25 cellular contexts compared by ENCODE assay signal in the genomic region with DNA sequence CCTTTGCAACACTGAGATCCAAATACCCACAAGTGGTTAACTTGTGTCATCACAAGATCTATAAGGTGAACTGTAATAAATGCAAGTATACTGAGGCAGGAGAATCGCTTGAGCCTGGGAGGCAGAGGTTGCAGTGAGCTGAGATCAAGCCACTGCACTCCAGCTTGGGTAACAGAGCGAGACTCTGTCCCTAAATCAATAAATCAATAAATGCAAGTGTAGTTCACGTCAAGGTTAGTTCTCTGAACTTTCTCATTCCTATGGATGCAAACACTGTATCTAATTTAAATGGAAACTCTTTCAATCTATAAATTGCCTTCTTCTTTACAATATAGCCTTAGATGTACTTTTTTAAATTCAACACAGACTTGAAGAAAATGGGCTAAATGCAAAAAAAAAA.
"Had no signal": no experiment of that assay in that cellular context is flagged by ENCODE, and none has a peak within 500 bp of the region (broad histone marks: within the 10 kb centered on the region; RNA-seq: fewer than 3 reads in every experiment).

No MANE protein-coding gene starts in this region.

- H3K27me3 Mint-ChIP-seq: stimulated activated naive CD8-positive, alpha-beta T cell treated with anti-CD3 and anti-CD28 coated beads, Interleukin-15, Interleukin-2, amounts not matched to agents 100 ng/mL and 50 ng/mL, for 24 hours had no signal

- H3K9me3 ChIP-seq: esophagus muscularis mucosa, gastrocnemius medialis, heart right ventricle, mucosa of descending colon, ovary, tibial artery, upper lobe of right lung, vagina had no signal

- H3K9ac ChIP-seq: neural progenitor cell had no signal

- H3K4me2 ChIP-seq: neural progenitor cell, smooth muscle cell had no signal

- H3K27ac Mint-ChIP-seq: neural progenitor cell; stimulated activated effector memory CD8-positive, alpha-beta T cell treated with anti-CD3 and anti-CD28 coated beads, Interleukin-12 subunit alpha, Interleukin-12 subunit beta, amount 100 ng/mL, for 72 hours; stimulated activated naive CD8-positive, alpha-beta T cell treated with anti-CD3 and anti-CD28 coated beads, Interleukin-15, Interleukin-2, amounts not matched to agents 100 ng/mL and 50 ng/mL, for 24 hours had no signal

- H3K27me3 ChIP-seq: dorsolateral prefrontal cortex, esophagus muscularis mucosa, gastrocnemius medialis, heart right ventricle, neural progenitor cell, ovary, tibial artery, upper lobe of right lung, vagina had no signal

- FAIRE-seq: endometrium had no signal

- H3K27ac ChIP-seq: coronary artery, dorsolateral prefrontal cortex, esophagus muscularis mucosa, gastrocnemius medialis, heart right ventricle, neural progenitor cell, ovary, tibial artery, upper lobe of right lung, vagina had no signal

- H3K36me3 ChIP-seq: ovary had no signal

- DNase-seq: dorsolateral prefrontal cortex; effector CD8-positive, alpha-beta T cell; gastrocnemius medialis; heart right ventricle; hypothalamus; islet precursor cell; mammary epithelial cell; mucosa of descending colon; naive thymus-derived CD8-positive, alpha-beta T cell; nucleus accumbens; ovary; right cardiac atrium; stimulated activated CD4-positive, alpha-beta T cell treated with anti-CD3 and anti-CD28 coated beads, Interleukin-2, amount 100 ng/mL, for 48 hours; stimulated activated CD8-positive, alpha-beta memory T cell treated with anti-CD3 and anti-CD28 coated beads, Interleukin-4, amount 100 ng/mL, for 48 hours; tibial artery; upper lobe of right lung had no signal

- H3K4me3 Mint-ChIP-seq: naive thymus-derived CD8-positive, alpha-beta T cell; neural progenitor cell; stimulated activated effector memory CD8-positive, alpha-beta T cell treated with anti-CD3 and anti-CD28 coated beads, Interleukin-12 subunit alpha, Interleukin-12 subunit beta, amount 100 ng/mL, for 72 hours had no signal

- H3K4me3 ChIP-seq: coronary artery, dorsolateral prefrontal cortex, esophagus muscularis mucosa, gastrocnemius medialis, heart right ventricle, mucosa of descending colon, neural progenitor cell, ovary, smooth muscle cell, tibial artery, upper lobe of right lung, vagina had no signal

- ATAC-seq: gastrocnemius medialis; heart right ventricle; left lobe of liver; mucosa of descending colon; naive thymus-derived CD8-positive, alpha-beta T cell; right cardiac atrium; stimulated activated effector memory CD8-positive, alpha-beta T cell treated with anti-CD3 and anti-CD28 coated beads, Interleukin-12 subunit alpha, Interleukin-12 subunit beta, amount 100 ng/mL, for 72 hours; upper lobe of right lung had no signal

- H2AFZ ChIP-seq: neural progenitor cell had no signal

- H3K9me3 Mint-ChIP-seq: neural progenitor cell; stimulated activated effector memory CD8-positive, alpha-beta T cell treated with anti-CD3 and anti-CD28 coated beads, Interleukin-12 subunit alpha, Interleukin-12 subunit beta, amount 100 ng/mL, for 72 hours; stimulated activated naive CD8-positive, alpha-beta T cell treated with anti-CD3 and anti-CD28 coated beads, Interleukin-15, Interleukin-2, amounts not matched to agents 100 ng/mL and 50 ng/mL, for 24 hours had no signal
